1 cellular context compared by ENCODE assay signal in genomic region chr13:29514720-29515310, GRCh38.
TF ChIP-seq lines count a peak whose summit lies in the region.

No MANE protein-coding gene starts in this region.

TF ChIP-seq in endothelial cell of umbilical vein, 7 proteins besides CTCF, POLR2A, EP300 and RAD21 (continued from another document):
- TF ChIP-seq EZH2 (IDR thresholded peaks at IDR 0.05; ENCODE audit: borderline replicate concordance, low read depth, low read length, severe bottlenecking) (no peak), MAX (IDR thresholded peaks at IDR 0.05; ENCODE audit: insufficient read depth, insufficient read length) (no peak), POLR2AphosphoS5 (IDR thresholded peaks at IDR 0.05; ENCODE audit: insufficient read depth, low read depth, low read length) (no peak), JUN (IDR thresholded peaks at IDR 0.05; ENCODE audit: borderline replicate concordance, insufficient read depth, insufficient read length, low read depth) (no peak)
